In genomic region chr14:26363689-26364088, GRCh38 we compare ENCODE assay signal across 28 cellular contexts.
"Had no signal": no experiment of that assay in that cellular context is flagged by ENCODE, and none has a peak within 500 bp of the region (broad histone marks: within the 10 kb centered on the region; RNA-seq: fewer than 3 reads in every experiment).

No MANE protein-coding gene starts in this region.

- ATAC-seq: effector memory CD8-positive, alpha-beta T cell; esophagus mucosa; foreskin keratinocyte; gastrocnemius medialis; gastroesophageal sphincter; heart left ventricle; heart right ventricle had no signal

- H3K4me1 ChIP-seq: colonic mucosa, esophagus muscularis mucosa, esophagus squamous epithelium, foreskin keratinocyte, gastrocnemius medialis, gastroesophageal sphincter, heart left ventricle had no signal

- H3K4me3 ChIP-seq: colonic mucosa, coronary artery, dorsolateral prefrontal cortex, esophagus muscularis mucosa, esophagus squamous epithelium, gastrocnemius medialis, gastroesophageal sphincter, heart left ventricle, heart right ventricle had no signal

- FAIRE-seq: colon, endometrium, endothelial cell of umbilical vein, frontal cortex had no signal

- DNase-seq: colonic mucosa; cortex of kidney; dermis blood vessel endothelial cell; dorsolateral prefrontal cortex; effector CD4-positive, alpha-beta T cell; effector CD8-positive, alpha-beta T cell; effector memory CD4-positive, alpha-beta T cell; effector memory CD8-positive, alpha-beta T cell; endodermal cell; erythroblast; esophagus squamous epithelium; foreskin fibroblast; foreskin keratinocyte; foreskin melanocyte; gastrocnemius medialis; glutamatergic neuron; head of caudate nucleus; heart left ventricle; heart right ventricle had no signal

- H3K27me3 ChIP-seq: colonic mucosa, dorsolateral prefrontal cortex, esophagus muscularis mucosa, esophagus squamous epithelium, foreskin keratinocyte, gastrocnemius medialis, gastroesophageal sphincter, heart left ventricle, heart right ventricle had no signal

- H3K27ac ChIP-seq: colonic mucosa, coronary artery, dorsolateral prefrontal cortex, epithelial cell of prostate, esophagus muscularis mucosa, esophagus squamous epithelium, foreskin keratinocyte, gastrocnemius medialis, gastroesophageal sphincter, heart left ventricle, heart right ventricle had no signal

- H3K9me3 ChIP-seq: colonic mucosa, esophagus muscularis mucosa, esophagus squamous epithelium, gastrocnemius medialis, gastroesophageal sphincter, heart left ventricle, heart right ventricle had no signal

- H3K36me3 ChIP-seq: colonic mucosa, esophagus muscularis mucosa, esophagus squamous epithelium, gastrocnemius medialis, gastroesophageal sphincter, heart left ventricle, heart right ventricle had no signal
